Comparison of ENCODE assay signal across 21 cellular contexts in genomic region chrX:129193357-129193756, GRCh38.
DNase-seq lines count a peak whose midpoint lies in the region; TF ChIP-seq lines count a peak whose summit lies in the region.
"Had no signal": no experiment of that assay in that cellular context is flagged by ENCODE, and none has a peak within 500 bp of the region (broad histone marks: within the 10 kb centered on the region; RNA-seq: fewer than 3 reads in every experiment).

No MANE protein-coding gene starts in this region.

- in situ Hi-C loops in brain microvascular endothelial cell (cut with HindIII; ENCODE audit: low pct_ligation_motif_present, low sequenced_read_pairs), result no loop called here

- H3K4me3 Mint-ChIP-seq in nephron, result no peak overlapping the region
- H3K4me3 Mint-ChIP-seq: activated B cell treated with CpG ODN at 0.5 μM for 24 hours; activated T-helper 17 cell treated with anti-CD3 and anti-CD28 coated beads, Interleukin-2, amount 50 U/mL, for 72 hours; T-helper 1 cell treated with Interleukin-12 subunit alpha and Interleukin-12 subunit beta and Interleukin-4 antibody, amounts not matched to agents 30 μg/mL and 1 μg/mL, for 36 hours had no signal

- no peaks in the 10 kb centered on the region for H3K36me3 Mint-ChIP-seq in nephron (ENCODE audit: low read depth)

- DNase-seq in NCI-H1417 (lab: John Stamatoyannopoulos, UW) (peak in 2 of 3 experiments; percentile 24 to 60), NCI-H1417 treated with DMSO at 0.1 percent for 48 hours (lab: John Stamatoyannopoulos, UW) (no peak), NCI-H1105 treated with DMSO at 0.1 percent for 48 hours (lab: John Stamatoyannopoulos, UW) (peak; percentile 46), SHP77 (lab: John Stamatoyannopoulos, UW) (peak; percentile 13 to 37), cerebellum (ENCODE audit: low spot score) (no peak), brain microvascular endothelial cell (no peak)
- DNase-seq in activated CD4-positive, alpha-beta T cell treated with anti-CD3 and anti-CD28 coated beads for 1 hour, result no peak
- DNase-seq: activated B cell treated with CpG ODN at 0.5 μM for 24 hours; central memory CD4-positive, alpha-beta T cell; DMS79 treated with DMSO at 0.1 percent for 48 hours; IMR-90; NCI-H446 treated with DMSO at 0.1 percent for 48 hours; spleen; stimulated activated naive CD4-positive, alpha-beta T cell had no signal

- peak overlapping the region in 2 of 3 experiments; percentile 34 to 70 for H3K27ac Mint-ChIP-seq in nephron
- H3K27ac Mint-ChIP-seq: activated B cell treated with CpG ODN at 0.5 μM for 24 hours; activated T-helper 17 cell treated with anti-CD3 and anti-CD28 coated beads, Interleukin-2, amount 50 U/mL, for 72 hours; T-helper 1 cell treated with Interleukin-12 subunit alpha and Interleukin-12 subunit beta and Interleukin-4 antibody, amounts not matched to agents 30 μg/mL and 1 μg/mL, for 36 hours had no signal

- TF ChIP-seq CTCF in nephron (IDR thresholded peaks at IDR 0.05; ENCODE audit: unreplicated experiment in 3 of 3), result no peak
- no peak for TF ChIP-seq CTCF in brain microvascular endothelial cell (IDR thresholded peaks at IDR 0.05; ENCODE audit: low read depth, low read length, missing control alignments)

- no peaks in the 10 kb centered on the region for H3K27me3 Mint-ChIP-seq in nephron (ENCODE audit: low read depth)
- H3K27me3 Mint-ChIP-seq: activated B cell treated with CpG ODN at 0.5 μM for 24 hours; activated T-helper 17 cell treated with anti-CD3 and anti-CD28 coated beads, Interleukin-2, amount 50 U/mL, for 72 hours had no signal

- H3K27me3 ChIP-seq in brain microvascular endothelial cell (replicated peaks), result no peaks in the 10 kb centered on the region
- H3K27me3 ChIP-seq: spleen, tibial nerve had no signal

- no peak overlapping the region for H3K27ac ChIP-seq in brain microvascular endothelial cell
- H3K27ac ChIP-seq: 22Rv1, BLaER1, parathyroid adenoma, spleen had no signal

- no peaks in the 10 kb centered on the region for H3K36me3 ChIP-seq in brain microvascular endothelial cell (replicated peaks)
- H3K36me3 ChIP-seq: BLaER1, spleen, tibial nerve had no signal

- H3K4me3 ChIP-seq in brain microvascular endothelial cell (ENCODE audit: low read depth, low read length), result no peak overlapping the region
- H3K4me3 ChIP-seq: BLaER1, spleen, tibial nerve had no signal

- H3K4me1 Mint-ChIP-seq in nephron, result peaks cover 12% of the 10 kb centered on the region
- H3K4me1 Mint-ChIP-seq: activated B cell treated with CpG ODN at 0.5 μM for 24 hours; activated T-helper 17 cell treated with anti-CD3 and anti-CD28 coated beads, Interleukin-2, amount 50 U/mL, for 72 hours had no signal

- H3K9me3 Mint-ChIP-seq in nephron, result no peaks in the 10 kb centered on the region
- H3K9me3 Mint-ChIP-seq: activated B cell treated with CpG ODN at 0.5 μM for 24 hours; activated T-helper 17 cell treated with anti-CD3 and anti-CD28 coated beads, Interleukin-2, amount 50 U/mL, for 72 hours; T-helper 1 cell treated with Interleukin-12 subunit alpha and Interleukin-12 subunit beta and Interleukin-4 antibody, amounts not matched to agents 30 μg/mL and 1 μg/mL, for 36 hours had no signal

Comparison
In these comparisons a context has a peak if more than half of its experiments do, and no peak if none do; other contexts are left out.
1. DNase-seq: peak in NCI-H1417 (2 of 3), NCI-H1105 treated with DMSO at 0.1 percent for 48 hours (single experiment) and SHP77 (2 of 2); none in NCI-H1417 treated with DMSO at 0.1 percent for 48 hours (single experiment), cerebellum (single experiment), brain microvascular endothelial cell (single experiment) and activated CD4-positive, alpha-beta T cell treated with anti-CD3 and anti-CD28 coated beads for 1 hour (single experiment).